In the genomic region with DNA sequence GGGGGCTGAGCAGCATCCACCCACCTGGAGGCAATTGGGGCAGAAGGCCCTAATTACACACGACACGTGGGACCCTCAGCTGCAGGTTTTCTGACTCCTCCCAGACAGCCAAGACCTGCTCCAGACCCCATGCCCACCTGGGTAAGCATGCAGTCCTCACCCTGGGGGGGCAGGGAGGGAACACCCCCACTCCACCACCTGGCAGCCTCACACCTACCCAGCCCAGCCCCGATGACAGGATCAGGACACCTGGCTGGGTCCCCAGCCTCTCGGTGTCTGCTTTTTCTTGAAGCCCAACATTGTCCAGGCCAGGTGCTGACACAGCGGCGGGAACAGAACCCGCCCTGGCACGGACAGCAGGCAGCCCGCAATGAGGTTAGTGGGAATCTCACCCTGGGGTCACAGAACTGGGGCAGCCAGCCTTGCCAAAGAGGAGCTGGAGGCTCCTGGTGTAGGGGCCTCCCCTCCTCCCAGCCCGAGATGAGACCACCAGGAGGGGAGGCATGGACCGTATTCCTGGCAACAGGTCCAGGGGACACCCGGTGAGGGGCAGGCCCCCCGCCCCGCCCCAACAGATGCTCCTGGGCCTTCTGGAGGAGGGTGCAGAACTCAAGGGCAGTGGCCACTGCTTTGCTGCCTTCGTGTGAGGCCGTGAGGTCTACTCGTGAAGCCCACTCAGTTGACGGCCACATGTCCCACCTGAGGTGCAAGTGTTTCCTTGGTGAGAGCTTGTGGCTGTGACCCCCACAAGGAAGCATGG, we compare ENCODE assay signal across 25 cellular contexts.
DNase-seq lines count a peak whose midpoint lies in the region; ATAC-seq and TF ChIP-seq lines count a peak whose summit lies in the region.
"Had no signal": no experiment of that assay in that cellular context is flagged by ENCODE, and none has a peak within 500 bp of the region (broad histone marks: within the 10 kb centered on the region; RNA-seq: fewer than 3 reads in every experiment).

No MANE protein-coding gene starts in this region.

- H3K4me3 Mint-ChIP-seq in activated CD4-positive, alpha-beta memory T cell treated with anti-CD3 and anti-CD28 coated beads for 36 hours = no peak overlapping the region

- H3K79me2 ChIP-seq in osteoblast (ENCODE audit: insufficient read depth, low read length) = no peaks in the 10 kb centered on the region

- no peaks in the 10 kb centered on the region for H3K4me1 ChIP-seq in osteoblast (ENCODE audit: insufficient read depth, low read length)
- H3K4me1 ChIP-seq: BE2C, HAP-1 had no signal

- in situ Hi-C loops in brain microvascular endothelial cell (cut with HindIII; ENCODE audit: low pct_ligation_motif_present, low sequenced_read_pairs) = no loop called here

- H3K36me3 ChIP-seq in osteoblast (ENCODE audit: insufficient read depth, low read length) (no peaks in the 10 kb centered on the region), brain microvascular endothelial cell (replicated peaks) (no peaks in the 10 kb centered on the region)
- H3K36me3 ChIP-seq: BE2C, HAP-1, tibial artery had no signal

- no peaks in the 10 kb centered on the region for H3K9me3 ChIP-seq in osteoblast (ENCODE audit: low read depth, low read length)
- H3K9me3 ChIP-seq: BE2C, HAP-1, tibial artery had no signal

- H4K20me1 ChIP-seq in osteoblast (ENCODE audit: insufficient read depth, low read length) = no peaks in the 10 kb centered on the region

- no peak overlapping the region for H3K4me3 ChIP-seq in coronary artery
- no peak overlapping the region for H3K4me3 ChIP-seq in osteoblast (ENCODE audit: insufficient read depth, low read length)
- H3K4me3 ChIP-seq in brain microvascular endothelial cell (ENCODE audit: low read depth, low read length) = no peak overlapping the region
- H3K4me3 ChIP-seq: HAP-1, tibial artery had no signal

- DNase-seq in COR-L47 (lab: John Stamatoyannopoulos, UW) = peak; percentile 64
- DNase-seq in NCI-H2171 (lab: John Stamatoyannopoulos, UW) = peak; percentile 10
- peak; percentile 55 for DNase-seq in coronary artery (ENCODE audit: low spot score)
- DNase-seq in osteoblast (ENCODE audit: insufficient read length, low spot score, missing footprints) = peak; percentile 47
- DNase-seq in activated CD4-positive, alpha-beta memory T cell treated with anti-CD3 and anti-CD28 coated beads for 36 hours = no peak
- no peak for DNase-seq in brain microvascular endothelial cell
- DNase-seq in GOT3 (lab: John Stamatoyannopoulos, UW) = no peak
- DNase-seq: ACHN; activated CD4-positive, alpha-beta T cell treated with anti-CD3 and anti-CD28 coated beads for 4 hours; activated naive CD4-positive, alpha-beta T cell treated with anti-CD3 and anti-CD28 coated beads, Interleukin-2, amount 50 U/mL, for 16 hours; amygdala; BE2C; GF-D8; hippocampal formation; immature natural killer cell; mesenchymal stem cell; NCI-H1092 treated with DMSO at 0.1 percent for 48 hours; NCI-H1930; NCI-H82; OCI-M1; small intestine; tibial artery had no signal

- H3K27ac Mint-ChIP-seq in activated CD4-positive, alpha-beta memory T cell treated with anti-CD3 and anti-CD28 coated beads for 36 hours = no peak overlapping the region
- H3K27ac Mint-ChIP-seq: immature natural killer cell had no signal

- TF ChIP-seq CTCF in coronary artery (IDR thresholded peaks at IDR 0.05) (no peak), osteoblast (IDR thresholded peaks at IDR 0.05; ENCODE audit: extremely low read depth, low read depth, low read length) (no peak), brain microvascular endothelial cell (IDR thresholded peaks at IDR 0.05; ENCODE audit: low read depth, low read length, missing control alignments) (no peak)

- CTCF ChIA-PET in activated CD4-positive, alpha-beta memory T cell treated with anti-CD3 and anti-CD28 coated beads for 36 hours (lab: Charles Lee) = no interaction called here

- intact Hi-C loops in activated CD4-positive, alpha-beta memory T cell treated with anti-CD3 and anti-CD28 coated beads for 36 hours (cut with micrococcal nuclease) = no loop called here

- no peaks in the 10 kb centered on the region for H3K4me1 Mint-ChIP-seq in activated CD4-positive, alpha-beta memory T cell treated with anti-CD3 and anti-CD28 coated beads for 36 hours (ENCODE audit: low read depth)

- H3K9me3 Mint-ChIP-seq in activated CD4-positive, alpha-beta memory T cell treated with anti-CD3 and anti-CD28 coated beads for 36 hours = peaks cover 4% of the 10 kb centered on the region

- H3K27me3 ChIP-seq in osteoblast (ENCODE audit: insufficient read depth, low read length) = no peaks in the 10 kb centered on the region
- H3K27me3 ChIP-seq in brain microvascular endothelial cell (replicated peaks) = no peaks in the 10 kb centered on the region
- H3K27me3 ChIP-seq: BE2C had no signal

- no peak for ATAC-seq in activated CD4-positive, CD25-positive, alpha-beta regulatory T cell treated with anti-CD3 and anti-CD28 coated beads, Interleukin-2, amount 50 U/mL, for 24 hours
- ATAC-seq: Right ventricle myocardium inferior had no signal

- H3K36me3 Mint-ChIP-seq in activated CD4-positive, alpha-beta memory T cell treated with anti-CD3 and anti-CD28 coated beads for 36 hours = no peaks in the 10 kb centered on the region

- no peak overlapping the region for H3K4me2 ChIP-seq in osteoblast (ENCODE audit: insufficient read depth, low read length)

- no peak overlapping the region for H2AFZ ChIP-seq in osteoblast (ENCODE audit: low read length)

- H3K27ac ChIP-seq in coronary artery (no peak overlapping the region), osteoblast (ENCODE audit: low read depth, low read length) (no peak overlapping the region), brain microvascular endothelial cell (no peak overlapping the region)
- H3K27ac ChIP-seq: tibial artery had no signal

- POLR2A ChIA-PET in activated CD4-positive, alpha-beta memory T cell treated with anti-CD3 and anti-CD28 coated beads for 36 hours (lab: Charles Lee) = no interaction called here

- peaks cover 5% of the 10 kb centered on the region for H3K27me3 Mint-ChIP-seq in activated CD4-positive, alpha-beta memory T cell treated with anti-CD3 and anti-CD28 coated beads for 36 hours

Comparison
In these comparisons a context has a peak if more than half of its experiments do, and no peak if none do; other contexts are left out.
1. DNase-seq: peak in COR-L47 (single experiment), NCI-H2171 (single experiment), coronary artery (single experiment) and osteoblast (single experiment); none in activated CD4-positive, alpha-beta memory T cell treated with anti-CD3 and anti-CD28 coated beads for 36 hours (single experiment), brain microvascular endothelial cell (single experiment) and GOT3 (single experiment).